ENCODE assay signal across 1 cellular context in genomic region chr1:160285506-160285905, GRCh38.
TF ChIP-seq lines count a peak whose summit lies in the region.

No MANE protein-coding gene starts in this region.

TF ChIP-seq in GM12878, 131 proteins besides CTCF, POLR2A, EP300 and RAD21:
- TF ChIP-seq REST (IDR thresholded peaks at IDR 0.05; ENCODE audit: low read depth, low read length): no peak
- no peak for TF ChIP-seq STAT3 (IDR thresholded peaks at IDR 0.05; ENCODE audit: low read depth, low read length)
- no peak for TF ChIP-seq CBX5 (IDR thresholded peaks at IDR 0.05; ENCODE audit: low read depth)
- TF ChIP-seq BACH1 (IDR thresholded peaks at IDR 0.05; ENCODE audit: borderline replicate concordance): no peak
- no peak for TF ChIP-seq GABPA (IDR thresholded peaks at IDR 0.05; ENCODE audit: low read depth)
- no peak for TF ChIP-seq FOXM1 (IDR thresholded peaks at IDR 0.05; ENCODE audit: low read depth, low read length)
- no peak for TF ChIP-seq POU2F2 (IDR thresholded peaks at IDR 0.05; ENCODE audit: borderline replicate concordance, low read depth, low read length)
- TF ChIP-seq JUND (IDR thresholded peaks at IDR 0.05; ENCODE audit: low read depth, low read length): no peak
TF ChIP-seq in GM12878: peak in this region for 0.
